ENCODE assay signal across 1 cellular context in the genomic region with DNA sequence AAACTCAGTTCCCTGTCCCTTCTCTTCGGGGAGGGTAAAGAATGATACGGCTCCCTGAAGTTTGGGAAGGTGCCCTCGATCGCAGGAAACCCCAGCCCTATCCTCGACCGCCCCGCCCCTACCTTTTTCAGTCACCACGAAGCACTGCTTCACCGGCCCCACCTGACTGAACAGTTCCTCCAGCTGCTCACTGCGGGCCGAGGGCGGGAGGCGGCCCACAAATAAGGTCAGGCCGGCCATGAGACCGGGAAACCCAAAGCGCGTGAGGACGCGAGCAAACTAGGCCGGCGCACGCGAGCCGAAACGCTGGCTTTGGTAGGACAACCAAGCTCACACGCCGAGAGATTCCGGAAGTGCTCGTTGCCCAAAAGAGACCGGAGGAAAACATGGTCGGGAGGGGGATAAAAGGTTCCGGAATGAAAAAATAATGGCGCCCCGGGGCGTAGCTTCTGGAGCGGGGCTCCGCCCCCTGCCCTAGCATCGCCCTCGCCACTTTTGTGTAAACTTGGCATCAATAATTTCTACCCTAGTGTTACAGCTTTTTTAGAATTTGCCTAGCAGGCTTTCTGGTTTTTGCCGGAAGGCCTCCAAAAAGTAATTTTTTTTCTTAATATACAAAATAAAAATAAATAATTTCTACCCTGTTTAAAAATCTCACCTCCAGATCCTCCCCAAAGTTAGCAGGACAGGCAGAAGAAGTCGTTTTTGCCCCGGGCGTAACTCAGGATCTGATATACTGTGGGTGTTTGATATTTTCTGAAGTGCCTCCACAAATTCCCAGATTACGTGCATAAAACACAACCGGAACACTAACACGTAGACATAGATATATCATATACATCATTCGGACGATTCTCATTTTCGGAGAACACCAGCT.
TF ChIP-seq lines count a peak whose summit lies in the region.

A gene with protein sequence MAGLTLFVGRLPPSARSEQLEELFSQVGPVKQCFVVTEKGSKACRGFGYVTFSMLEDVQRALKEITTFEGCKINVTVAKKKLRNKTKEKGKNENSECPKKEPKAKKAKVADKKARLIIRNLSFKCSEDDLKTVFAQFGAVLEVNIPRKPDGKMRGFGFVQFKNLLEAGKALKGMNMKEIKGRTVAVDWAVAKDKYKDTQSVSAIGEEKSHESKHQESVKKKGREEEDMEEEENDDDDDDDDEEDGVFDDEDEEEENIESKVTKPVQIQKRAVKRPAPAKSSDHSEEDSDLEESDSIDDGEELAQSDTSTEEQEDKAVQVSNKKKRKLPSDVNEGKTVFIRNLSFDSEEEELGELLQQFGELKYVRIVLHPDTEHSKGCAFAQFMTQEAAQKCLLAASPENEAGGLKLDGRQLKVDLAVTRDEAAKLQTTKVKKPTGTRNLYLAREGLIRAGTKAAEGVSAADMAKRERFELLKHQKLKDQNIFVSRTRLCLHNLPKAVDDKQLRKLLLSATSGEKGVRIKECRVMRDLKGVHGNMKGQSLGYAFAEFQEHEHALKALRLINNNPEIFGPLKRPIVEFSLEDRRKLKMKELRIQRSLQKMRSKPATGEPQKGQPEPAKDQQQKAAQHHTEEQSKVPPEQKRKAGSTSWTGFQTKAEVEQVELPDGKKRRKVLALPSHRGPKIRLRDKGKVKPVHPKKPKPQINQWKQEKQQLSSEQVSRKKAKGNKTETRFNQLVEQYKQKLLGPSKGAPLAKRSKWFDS (minus strand): TSS at position 355 of the 877 bp plus-strand sequence. CDS start 115 bp downstream, at position 240.

TF ChIP-seq in K562, 482 proteins besides CTCF, POLR2A, EP300 and RAD21 (continued from another document and continues in another):
- TF ChIP-seq, protein P1, sequence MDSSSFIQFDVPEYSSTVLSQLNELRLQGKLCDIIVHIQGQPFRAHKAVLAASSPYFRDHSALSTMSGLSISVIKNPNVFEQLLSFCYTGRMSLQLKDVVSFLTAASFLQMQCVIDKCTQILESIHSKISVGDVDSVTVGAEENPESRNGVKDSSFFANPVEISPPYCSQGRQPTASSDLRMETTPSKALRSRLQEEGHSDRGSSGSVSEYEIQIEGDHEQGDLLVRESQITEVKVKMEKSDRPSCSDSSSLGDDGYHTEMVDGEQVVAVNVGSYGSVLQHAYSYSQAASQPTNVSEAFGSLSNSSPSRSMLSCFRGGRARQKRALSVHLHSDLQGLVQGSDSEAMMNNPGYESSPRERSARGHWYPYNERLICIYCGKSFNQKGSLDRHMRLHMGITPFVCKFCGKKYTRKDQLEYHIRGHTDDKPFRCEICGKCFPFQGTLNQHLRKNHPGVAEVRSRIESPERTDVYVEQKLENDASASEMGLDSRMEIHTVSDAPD (CRISPR knock-in tag; IDR thresholded peaks at IDR 0.05): no peak
- TF ChIP-seq BMI1 (IDR thresholded peaks at IDR 0.05; ENCODE audit: low read length) (peak; percentile 57; the same call in 1 of the 2 replicates), ZNF12 (CRISPR knock-in tag; IDR thresholded peaks at IDR 0.05) (0 out of 2 replicates have a peak, but pooled peaks have one; percentile 86), PTBP1 (IDR thresholded peaks at IDR 0.05; ENCODE audit: low read depth, low read length) (no peak), NFATC3 (IDR thresholded peaks at IDR 0.05) (0 out of 2 replicates have a peak, but pooled peaks have one; percentile 25), NR2C2 (CRISPR knock-in tag; IDR thresholded peaks at IDR 0.05) (peak; percentile 88), NR2C2 (tag; IDR thresholded peaks at IDR 0.05) (peak; percentile 91), ZC3H11A (IDR thresholded peaks at IDR 0.05; ENCODE audit: low read depth, low read length) (peak; percentile 99), KLF10 (CRISPR knock-in tag; IDR thresholded peaks at IDR 0.05) (no peak), NONO (IDR thresholded peaks at IDR 0.05; ENCODE audit: low read depth in 2 of 2, low read length in 1 of 2) (peak in 1 of 2 experiments; percentile 55; a peak in 1 of 4 replicates), DNMT1 (IDR thresholded peaks at IDR 0.05) (no peak), PCBP2 (IDR thresholded peaks at IDR 0.05; ENCODE audit: low read depth, low read length, poor library complexity, severe bottlenecking) (no peak), TCF7 (IDR thresholded peaks at IDR 0.05; ENCODE audit: borderline replicate concordance) (0 out of 2 replicates have a peak, but pooled peaks have one; percentile 75), JUN (IDR thresholded peaks at IDR 0.05; ENCODE audit: borderline replicate concordance, low read depth, low read length) (peak; percentile 71; the same call in 1 of the 2 replicates), JUN (CRISPR knock-in tag; IDR thresholded peaks at IDR 0.05; ENCODE audit: borderline replicate concordance) (peak; percentile 85; the same call in 1 of the 2 replicates)
- TF ChIP-seq, protein P2, sequence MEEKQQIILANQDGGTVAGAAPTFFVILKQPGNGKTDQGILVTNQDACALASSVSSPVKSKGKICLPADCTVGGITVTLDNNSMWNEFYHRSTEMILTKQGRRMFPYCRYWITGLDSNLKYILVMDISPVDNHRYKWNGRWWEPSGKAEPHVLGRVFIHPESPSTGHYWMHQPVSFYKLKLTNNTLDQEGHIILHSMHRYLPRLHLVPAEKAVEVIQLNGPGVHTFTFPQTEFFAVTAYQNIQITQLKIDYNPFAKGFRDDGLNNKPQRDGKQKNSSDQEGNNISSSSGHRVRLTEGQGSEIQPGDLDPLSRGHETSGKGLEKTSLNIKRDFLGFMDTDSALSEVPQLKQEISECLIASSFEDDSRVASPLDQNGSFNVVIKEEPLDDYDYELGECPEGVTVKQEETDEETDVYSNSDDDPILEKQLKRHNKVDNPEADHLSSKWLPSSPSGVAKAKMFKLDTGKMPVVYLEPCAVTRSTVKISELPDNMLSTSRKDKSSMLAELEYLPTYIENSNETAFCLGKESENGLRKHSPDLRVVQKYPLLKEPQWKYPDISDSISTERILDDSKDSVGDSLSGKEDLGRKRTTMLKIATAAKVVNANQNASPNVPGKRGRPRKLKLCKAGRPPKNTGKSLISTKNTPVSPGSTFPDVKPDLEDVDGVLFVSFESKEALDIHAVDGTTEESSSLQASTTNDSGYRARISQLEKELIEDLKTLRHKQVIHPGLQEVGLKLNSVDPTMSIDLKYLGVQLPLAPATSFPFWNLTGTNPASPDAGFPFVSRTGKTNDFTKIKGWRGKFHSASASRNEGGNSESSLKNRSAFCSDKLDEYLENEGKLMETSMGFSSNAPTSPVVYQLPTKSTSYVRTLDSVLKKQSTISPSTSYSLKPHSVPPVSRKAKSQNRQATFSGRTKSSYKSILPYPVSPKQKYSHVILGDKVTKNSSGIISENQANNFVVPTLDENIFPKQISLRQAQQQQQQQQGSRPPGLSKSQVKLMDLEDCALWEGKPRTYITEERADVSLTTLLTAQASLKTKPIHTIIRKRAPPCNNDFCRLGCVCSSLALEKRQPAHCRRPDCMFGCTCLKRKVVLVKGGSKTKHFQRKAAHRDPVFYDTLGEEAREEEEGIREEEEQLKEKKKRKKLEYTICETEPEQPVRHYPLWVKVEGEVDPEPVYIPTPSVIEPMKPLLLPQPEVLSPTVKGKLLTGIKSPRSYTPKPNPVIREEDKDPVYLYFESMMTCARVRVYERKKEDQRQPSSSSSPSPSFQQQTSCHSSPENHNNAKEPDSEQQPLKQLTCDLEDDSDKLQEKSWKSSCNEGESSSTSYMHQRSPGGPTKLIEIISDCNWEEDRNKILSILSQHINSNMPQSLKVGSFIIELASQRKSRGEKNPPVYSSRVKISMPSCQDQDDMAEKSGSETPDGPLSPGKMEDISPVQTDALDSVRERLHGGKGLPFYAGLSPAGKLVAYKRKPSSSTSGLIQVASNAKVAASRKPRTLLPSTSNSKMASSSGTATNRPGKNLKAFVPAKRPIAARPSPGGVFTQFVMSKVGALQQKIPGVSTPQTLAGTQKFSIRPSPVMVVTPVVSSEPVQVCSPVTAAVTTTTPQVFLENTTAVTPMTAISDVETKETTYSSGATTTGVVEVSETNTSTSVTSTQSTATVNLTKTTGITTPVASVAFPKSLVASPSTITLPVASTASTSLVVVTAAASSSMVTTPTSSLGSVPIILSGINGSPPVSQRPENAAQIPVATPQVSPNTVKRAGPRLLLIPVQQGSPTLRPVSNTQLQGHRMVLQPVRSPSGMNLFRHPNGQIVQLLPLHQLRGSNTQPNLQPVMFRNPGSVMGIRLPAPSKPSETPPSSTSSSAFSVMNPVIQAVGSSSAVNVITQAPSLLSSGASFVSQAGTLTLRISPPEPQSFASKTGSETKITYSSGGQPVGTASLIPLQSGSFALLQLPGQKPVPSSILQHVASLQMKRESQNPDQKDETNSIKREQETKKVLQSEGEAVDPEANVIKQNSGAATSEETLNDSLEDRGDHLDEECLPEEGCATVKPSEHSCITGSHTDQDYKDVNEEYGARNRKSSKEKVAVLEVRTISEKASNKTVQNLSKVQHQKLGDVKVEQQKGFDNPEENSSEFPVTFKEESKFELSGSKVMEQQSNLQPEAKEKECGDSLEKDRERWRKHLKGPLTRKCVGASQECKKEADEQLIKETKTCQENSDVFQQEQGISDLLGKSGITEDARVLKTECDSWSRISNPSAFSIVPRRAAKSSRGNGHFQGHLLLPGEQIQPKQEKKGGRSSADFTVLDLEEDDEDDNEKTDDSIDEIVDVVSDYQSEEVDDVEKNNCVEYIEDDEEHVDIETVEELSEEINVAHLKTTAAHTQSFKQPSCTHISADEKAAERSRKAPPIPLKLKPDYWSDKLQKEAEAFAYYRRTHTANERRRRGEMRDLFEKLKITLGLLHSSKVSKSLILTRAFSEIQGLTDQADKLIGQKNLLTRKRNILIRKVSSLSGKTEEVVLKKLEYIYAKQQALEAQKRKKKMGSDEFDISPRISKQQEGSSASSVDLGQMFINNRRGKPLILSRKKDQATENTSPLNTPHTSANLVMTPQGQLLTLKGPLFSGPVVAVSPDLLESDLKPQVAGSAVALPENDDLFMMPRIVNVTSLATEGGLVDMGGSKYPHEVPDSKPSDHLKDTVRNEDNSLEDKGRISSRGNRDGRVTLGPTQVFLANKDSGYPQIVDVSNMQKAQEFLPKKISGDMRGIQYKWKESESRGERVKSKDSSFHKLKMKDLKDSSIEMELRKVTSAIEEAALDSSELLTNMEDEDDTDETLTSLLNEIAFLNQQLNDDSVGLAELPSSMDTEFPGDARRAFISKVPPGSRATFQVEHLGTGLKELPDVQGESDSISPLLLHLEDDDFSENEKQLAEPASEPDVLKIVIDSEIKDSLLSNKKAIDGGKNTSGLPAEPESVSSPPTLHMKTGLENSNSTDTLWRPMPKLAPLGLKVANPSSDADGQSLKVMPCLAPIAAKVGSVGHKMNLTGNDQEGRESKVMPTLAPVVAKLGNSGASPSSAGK (IDR thresholded peaks at IDR 0.05): peak; percentile 97
- TF ChIP-seq, protein P3, sequence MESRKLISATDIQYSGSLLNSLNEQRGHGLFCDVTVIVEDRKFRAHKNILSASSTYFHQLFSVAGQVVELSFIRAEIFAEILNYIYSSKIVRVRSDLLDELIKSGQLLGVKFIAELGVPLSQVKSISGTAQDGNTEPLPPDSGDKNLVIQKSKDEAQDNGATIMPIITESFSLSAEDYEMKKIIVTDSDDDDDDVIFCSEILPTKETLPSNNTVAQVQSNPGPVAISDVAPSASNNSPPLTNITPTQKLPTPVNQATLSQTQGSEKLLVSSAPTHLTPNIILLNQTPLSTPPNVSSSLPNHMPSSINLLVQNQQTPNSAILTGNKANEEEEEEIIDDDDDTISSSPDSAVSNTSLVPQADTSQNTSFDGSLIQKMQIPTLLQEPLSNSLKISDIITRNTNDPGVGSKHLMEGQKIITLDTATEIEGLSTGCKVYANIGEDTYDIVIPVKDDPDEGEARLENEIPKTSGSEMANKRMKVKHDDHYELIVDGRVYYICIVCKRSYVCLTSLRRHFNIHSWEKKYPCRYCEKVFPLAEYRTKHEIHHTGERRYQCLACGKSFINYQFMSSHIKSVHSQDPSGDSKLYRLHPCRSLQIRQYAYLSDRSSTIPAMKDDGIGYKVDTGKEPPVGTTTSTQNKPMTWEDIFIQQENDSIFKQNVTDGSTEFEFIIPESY (CRISPR knock-in tag; IDR thresholded peaks at IDR 0.05): peak; percentile 69; the same call in 1 of the 2 replicates
- TF ChIP-seq, protein P4, sequence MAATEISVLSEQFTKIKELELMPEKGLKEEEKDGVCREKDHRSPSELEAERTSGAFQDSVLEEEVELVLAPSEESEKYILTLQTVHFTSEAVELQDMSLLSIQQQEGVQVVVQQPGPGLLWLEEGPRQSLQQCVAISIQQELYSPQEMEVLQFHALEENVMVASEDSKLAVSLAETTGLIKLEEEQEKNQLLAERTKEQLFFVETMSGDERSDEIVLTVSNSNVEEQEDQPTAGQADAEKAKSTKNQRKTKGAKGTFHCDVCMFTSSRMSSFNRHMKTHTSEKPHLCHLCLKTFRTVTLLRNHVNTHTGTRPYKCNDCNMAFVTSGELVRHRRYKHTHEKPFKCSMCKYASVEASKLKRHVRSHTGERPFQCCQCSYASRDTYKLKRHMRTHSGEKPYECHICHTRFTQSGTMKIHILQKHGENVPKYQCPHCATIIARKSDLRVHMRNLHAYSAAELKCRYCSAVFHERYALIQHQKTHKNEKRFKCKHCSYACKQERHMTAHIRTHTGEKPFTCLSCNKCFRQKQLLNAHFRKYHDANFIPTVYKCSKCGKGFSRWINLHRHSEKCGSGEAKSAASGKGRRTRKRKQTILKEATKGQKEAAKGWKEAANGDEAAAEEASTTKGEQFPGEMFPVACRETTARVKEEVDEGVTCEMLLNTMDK (IDR thresholded peaks at IDR 0.05; ENCODE audit: borderline replicate concordance, insufficient read depth, low read depth, low read length, poor library complexity, severe bottlenecking): no peak
- TF ChIP-seq, protein P5, sequence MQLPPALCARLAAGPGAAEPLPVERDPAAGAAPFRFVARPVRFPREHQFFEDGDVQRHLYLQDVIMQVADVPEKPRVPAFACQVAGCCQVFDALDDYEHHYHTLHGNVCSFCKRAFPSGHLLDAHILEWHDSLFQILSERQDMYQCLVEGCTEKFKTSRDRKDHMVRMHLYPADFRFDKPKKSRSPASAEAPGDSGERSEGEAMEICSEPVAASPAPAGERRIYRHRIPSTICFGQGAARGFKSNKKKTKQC (CRISPR knock-in tag; IDR thresholded peaks at IDR 0.05): peak; percentile 99
- TF ChIP-seq, protein P6, sequence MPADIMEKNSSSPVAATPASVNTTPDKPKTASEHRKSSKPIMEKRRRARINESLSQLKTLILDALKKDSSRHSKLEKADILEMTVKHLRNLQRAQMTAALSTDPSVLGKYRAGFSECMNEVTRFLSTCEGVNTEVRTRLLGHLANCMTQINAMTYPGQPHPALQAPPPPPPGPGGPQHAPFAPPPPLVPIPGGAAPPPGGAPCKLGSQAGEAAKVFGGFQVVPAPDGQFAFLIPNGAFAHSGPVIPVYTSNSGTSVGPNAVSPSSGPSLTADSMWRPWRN (IDR thresholded peaks at IDR 0.05; ENCODE audit: low read depth): peak; percentile 20; the same call in 1 of the 2 replicates
- TF ChIP-seq, protein P7, sequence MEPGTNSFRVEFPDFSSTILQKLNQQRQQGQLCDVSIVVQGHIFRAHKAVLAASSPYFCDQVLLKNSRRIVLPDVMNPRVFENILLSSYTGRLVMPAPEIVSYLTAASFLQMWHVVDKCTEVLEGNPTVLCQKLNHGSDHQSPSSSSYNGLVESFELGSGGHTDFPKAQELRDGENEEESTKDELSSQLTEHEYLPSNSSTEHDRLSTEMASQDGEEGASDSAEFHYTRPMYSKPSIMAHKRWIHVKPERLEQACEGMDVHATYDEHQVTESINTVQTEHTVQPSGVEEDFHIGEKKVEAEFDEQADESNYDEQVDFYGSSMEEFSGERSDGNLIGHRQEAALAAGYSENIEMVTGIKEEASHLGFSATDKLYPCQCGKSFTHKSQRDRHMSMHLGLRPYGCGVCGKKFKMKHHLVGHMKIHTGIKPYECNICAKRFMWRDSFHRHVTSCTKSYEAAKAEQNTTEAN (CRISPR knock-in tag; IDR thresholded peaks at IDR 0.05): peak; percentile 92
- TF ChIP-seq, protein P8, sequence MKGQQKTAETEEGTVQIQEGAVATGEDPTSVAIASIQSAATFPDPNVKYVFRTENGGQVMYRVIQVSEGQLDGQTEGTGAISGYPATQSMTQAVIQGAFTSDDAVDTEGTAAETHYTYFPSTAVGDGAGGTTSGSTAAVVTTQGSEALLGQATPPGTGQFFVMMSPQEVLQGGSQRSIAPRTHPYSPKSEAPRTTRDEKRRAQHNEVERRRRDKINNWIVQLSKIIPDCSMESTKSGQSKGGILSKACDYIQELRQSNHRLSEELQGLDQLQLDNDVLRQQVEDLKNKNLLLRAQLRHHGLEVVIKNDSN (CRISPR knock-in tag; IDR thresholded peaks at IDR 0.05): peak; percentile 59; the same call in 1 of the 2 replicates
